2 cellular contexts compared by ENCODE assay signal in the genomic region with DNA sequence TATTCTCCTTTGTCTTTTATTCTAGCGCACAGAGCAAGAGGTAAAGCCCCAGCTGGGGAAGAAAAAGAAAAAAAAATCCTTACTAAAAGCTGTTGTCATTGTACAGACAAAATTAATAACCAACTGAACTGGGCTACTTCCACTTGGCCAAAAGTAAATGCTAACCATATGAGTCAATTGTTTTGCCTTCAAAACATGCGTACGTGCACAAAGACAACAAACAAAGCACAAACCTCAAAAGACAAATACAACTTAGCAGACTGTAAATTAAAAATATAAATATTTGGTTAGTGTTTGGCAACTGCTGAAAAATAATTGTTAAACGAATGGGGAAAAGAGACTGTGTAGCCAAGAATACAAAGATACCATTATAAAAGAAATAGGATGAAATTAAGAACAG.
TF ChIP-seq lines count a peak whose summit lies in the region.

No MANE protein-coding gene starts in this region.

TF ChIP-seq in SK-N-SH, 30 proteins besides CTCF, POLR2A, EP300 and RAD21 (continued from another document):
- TF ChIP-seq, protein P1, sequence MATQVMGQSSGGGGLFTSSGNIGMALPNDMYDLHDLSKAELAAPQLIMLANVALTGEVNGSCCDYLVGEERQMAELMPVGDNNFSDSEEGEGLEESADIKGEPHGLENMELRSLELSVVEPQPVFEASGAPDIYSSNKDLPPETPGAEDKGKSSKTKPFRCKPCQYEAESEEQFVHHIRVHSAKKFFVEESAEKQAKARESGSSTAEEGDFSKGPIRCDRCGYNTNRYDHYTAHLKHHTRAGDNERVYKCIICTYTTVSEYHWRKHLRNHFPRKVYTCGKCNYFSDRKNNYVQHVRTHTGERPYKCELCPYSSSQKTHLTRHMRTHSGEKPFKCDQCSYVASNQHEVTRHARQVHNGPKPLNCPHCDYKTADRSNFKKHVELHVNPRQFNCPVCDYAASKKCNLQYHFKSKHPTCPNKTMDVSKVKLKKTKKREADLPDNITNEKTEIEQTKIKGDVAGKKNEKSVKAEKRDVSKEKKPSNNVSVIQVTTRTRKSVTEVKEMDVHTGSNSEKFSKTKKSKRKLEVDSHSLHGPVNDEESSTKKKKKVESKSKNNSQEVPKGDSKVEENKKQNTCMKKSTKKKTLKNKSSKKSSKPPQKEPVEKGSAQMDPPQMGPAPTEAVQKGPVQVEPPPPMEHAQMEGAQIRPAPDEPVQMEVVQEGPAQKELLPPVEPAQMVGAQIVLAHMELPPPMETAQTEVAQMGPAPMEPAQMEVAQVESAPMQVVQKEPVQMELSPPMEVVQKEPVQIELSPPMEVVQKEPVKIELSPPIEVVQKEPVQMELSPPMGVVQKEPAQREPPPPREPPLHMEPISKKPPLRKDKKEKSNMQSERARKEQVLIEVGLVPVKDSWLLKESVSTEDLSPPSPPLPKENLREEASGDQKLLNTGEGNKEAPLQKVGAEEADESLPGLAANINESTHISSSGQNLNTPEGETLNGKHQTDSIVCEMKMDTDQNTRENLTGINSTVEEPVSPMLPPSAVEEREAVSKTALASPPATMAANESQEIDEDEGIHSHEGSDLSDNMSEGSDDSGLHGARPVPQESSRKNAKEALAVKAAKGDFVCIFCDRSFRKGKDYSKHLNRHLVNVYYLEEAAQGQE (IDR thresholded peaks at IDR 0.05; ENCODE audit: low read depth, low read length), result no peak
- no peak for TF ChIP-seq IRF3 (IDR thresholded peaks at IDR 0.05; ENCODE audit: low read depth, low read length)
- no peak for TF ChIP-seq PBX3 (IDR thresholded peaks at IDR 0.05)
- TF ChIP-seq, protein P2, sequence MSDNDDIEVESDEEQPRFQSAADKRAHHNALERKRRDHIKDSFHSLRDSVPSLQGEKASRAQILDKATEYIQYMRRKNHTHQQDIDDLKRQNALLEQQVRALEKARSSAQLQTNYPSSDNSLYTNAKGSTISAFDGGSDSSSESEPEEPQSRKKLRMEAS (IDR thresholded peaks at IDR 0.05; ENCODE audit: low read depth), result no peak
- TF ChIP-seq TCF12 (IDR thresholded peaks at IDR 0.05), result no peak
- no peak for TF ChIP-seq YY1 (IDR thresholded peaks at IDR 0.05; ENCODE audit: low read depth)
- no peak for TF ChIP-seq GABPA (IDR thresholded peaks at IDR 0.05; ENCODE audit: low read depth)

TF ChIP-seq in SK-N-SH treated with all-trans-retinoic acid at 6 μM for 48 hours, 23 proteins besides CTCF, POLR2A, EP300 and RAD21 (continued from another document):
- TF ChIP-seq, protein P3, sequence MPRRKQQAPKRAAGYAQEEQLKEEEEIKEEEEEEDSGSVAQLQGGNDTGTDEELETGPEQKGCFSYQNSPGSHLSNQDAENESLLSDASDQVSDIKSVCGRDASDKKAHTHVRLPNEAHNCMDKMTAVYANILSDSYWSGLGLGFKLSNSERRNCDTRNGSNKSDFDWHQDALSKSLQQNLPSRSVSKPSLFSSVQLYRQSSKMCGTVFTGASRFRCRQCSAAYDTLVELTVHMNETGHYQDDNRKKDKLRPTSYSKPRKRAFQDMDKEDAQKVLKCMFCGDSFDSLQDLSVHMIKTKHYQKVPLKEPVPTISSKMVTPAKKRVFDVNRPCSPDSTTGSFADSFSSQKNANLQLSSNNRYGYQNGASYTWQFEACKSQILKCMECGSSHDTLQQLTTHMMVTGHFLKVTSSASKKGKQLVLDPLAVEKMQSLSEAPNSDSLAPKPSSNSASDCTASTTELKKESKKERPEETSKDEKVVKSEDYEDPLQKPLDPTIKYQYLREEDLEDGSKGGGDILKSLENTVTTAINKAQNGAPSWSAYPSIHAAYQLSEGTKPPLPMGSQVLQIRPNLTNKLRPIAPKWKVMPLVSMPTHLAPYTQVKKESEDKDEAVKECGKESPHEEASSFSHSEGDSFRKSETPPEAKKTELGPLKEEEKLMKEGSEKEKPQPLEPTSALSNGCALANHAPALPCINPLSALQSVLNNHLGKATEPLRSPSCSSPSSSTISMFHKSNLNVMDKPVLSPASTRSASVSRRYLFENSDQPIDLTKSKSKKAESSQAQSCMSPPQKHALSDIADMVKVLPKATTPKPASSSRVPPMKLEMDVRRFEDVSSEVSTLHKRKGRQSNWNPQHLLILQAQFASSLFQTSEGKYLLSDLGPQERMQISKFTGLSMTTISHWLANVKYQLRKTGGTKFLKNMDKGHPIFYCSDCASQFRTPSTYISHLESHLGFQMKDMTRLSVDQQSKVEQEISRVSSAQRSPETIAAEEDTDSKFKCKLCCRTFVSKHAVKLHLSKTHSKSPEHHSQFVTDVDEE (CRISPR knock-in tag; IDR thresholded peaks at IDR 0.05), result no peak
- no peak for TF ChIP-seq TOX (CRISPR knock-in tag; IDR thresholded peaks at IDR 0.05; ENCODE audit: borderline replicate concordance)
- TF ChIP-seq OSR1 (CRISPR knock-in tag; IDR thresholded peaks at IDR 0.05), result no peak
- no peak for TF ChIP-seq ZFP30 (CRISPR knock-in tag; IDR thresholded peaks at IDR 0.05)
- TF ChIP-seq PATZ1 (CRISPR knock-in tag; IDR thresholded peaks at IDR 0.05; ENCODE audit: borderline replicate concordance), result no peak
